3 cellular contexts compared by ENCODE assay signal in the genomic region with DNA sequence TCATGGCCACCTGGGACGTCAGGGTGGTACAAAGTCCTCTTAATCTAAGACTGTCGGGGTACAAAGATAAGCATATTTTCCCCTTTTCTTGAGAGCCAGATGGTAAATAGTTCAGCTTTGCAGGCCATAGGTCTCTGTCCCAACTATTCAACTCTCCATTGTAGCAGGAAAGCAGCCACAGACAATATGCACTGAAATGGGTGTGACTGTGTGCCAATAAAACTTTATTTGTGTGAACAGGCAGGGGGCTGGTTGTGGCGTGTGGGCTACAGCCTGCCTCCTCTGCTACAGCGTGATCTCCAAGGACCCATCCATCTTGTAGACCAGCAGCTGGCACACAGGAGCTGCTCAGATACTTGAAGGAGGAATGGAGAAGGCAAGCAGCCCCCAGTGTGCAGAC.
TF ChIP-seq lines count a peak whose summit lies in the region.
"Not testable (repeated sequence)": the region's sequence is repeated elsewhere in the genome, so short reads cannot be mapped to it uniquely, and the experiment has no call there.

No MANE protein-coding gene starts in this region.

TF ChIP-seq in GM12878, 131 proteins besides CTCF, POLR2A, EP300 and RAD21:
- TF ChIP-seq, protein P1, sequence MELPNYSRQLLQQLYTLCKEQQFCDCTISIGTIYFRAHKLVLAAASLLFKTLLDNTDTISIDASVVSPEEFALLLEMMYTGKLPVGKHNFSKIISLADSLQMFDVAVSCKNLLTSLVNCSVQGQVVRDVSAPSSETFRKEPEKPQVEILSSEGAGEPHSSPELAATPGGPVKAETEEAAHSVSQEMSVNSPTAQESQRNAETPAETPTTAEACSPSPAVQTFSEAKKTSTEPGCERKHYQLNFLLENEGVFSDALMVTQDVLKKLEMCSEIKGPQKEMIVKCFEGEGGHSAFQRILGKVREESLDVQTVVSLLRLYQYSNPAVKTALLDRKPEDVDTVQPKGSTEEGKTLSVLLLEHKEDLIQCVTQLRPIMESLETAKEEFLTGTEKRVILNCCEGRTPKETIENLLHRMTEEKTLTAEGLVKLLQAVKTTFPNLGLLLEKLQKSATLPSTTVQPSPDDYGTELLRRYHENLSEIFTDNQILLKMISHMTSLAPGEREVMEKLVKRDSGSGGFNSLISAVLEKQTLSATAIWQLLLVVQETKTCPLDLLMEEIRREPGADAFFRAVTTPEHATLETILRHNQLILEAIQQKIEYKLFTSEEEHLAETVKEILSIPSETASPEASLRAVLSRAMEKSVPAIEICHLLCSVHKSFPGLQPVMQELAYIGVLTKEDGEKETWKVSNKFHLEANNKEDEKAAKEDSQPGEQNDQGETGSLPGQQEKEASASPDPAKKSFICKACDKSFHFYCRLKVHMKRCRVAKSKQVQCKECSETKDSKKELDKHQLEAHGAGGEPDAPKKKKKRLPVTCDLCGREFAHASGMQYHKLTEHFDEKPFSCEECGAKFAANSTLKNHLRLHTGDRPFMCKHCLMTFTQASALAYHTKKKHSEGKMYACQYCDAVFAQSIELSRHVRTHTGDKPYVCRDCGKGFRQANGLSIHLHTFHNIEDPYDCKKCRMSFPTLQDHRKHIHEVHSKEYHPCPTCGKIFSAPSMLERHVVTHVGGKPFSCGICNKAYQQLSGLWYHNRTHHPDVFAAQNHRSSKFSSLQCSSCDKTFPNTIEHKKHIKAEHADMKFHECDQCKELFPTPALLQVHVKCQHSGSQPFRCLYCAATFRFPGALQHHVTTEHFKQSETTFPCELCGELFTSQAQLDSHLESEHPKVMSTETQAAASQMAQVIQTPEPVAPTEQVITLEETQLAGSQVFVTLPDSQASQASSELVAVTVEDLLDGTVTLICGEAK (IDR thresholded peaks at IDR 0.05; ENCODE audit: borderline replicate concordance): peak; percentile 40; the same call in 1 of the 2 replicates

TF ChIP-seq in K562, 482 proteins besides CTCF, POLR2A, EP300 and RAD21:
- TF ChIP-seq, protein P1 (IDR thresholded peaks at IDR 0.05): peak; percentile 92
- TF ChIP-seq, protein P1 (CRISPR knock-in tag; IDR thresholded peaks at IDR 0.05): peak; percentile 89
TF ChIP-seq in K562: peak in this region for 1; not testable (repeated sequence) for 481.

TF ChIP-seq in HepG2, 621 proteins besides CTCF, POLR2A, EP300 and RAD21:
- TF ChIP-seq, protein P1 (IDR thresholded peaks at IDR 0.05): not testable (repeated sequence)
- TF ChIP-seq, protein P1 (CRISPR knock-in tag; IDR thresholded peaks at IDR 0.05): peak; percentile 80
